25 cellular contexts compared by ENCODE assay signal in genomic region chr11:97684486-97685439, GRCh38.
A peak's percentile ranks its signal among the peaks of the same experiment; 100 is the strongest.
DNase-seq lines count a peak whose midpoint lies in the region; ATAC-seq, FAIRE-seq and TF ChIP-seq lines count a peak whose summit lies in the region.
"Had no signal": no experiment of that assay in that cellular context is flagged by ENCODE, and none has a peak within 500 bp of the region (broad histone marks: within the 10 kb centered on the region; RNA-seq: fewer than 3 reads in every experiment).

No MANE protein-coding gene starts in this region.

- H3K23ac ChIP-seq in H1 (ENCODE audit: insufficient read length): no peak overlapping the region

- no peaks in the 10 kb centered on the region for H3K9me2 ChIP-seq in MM.1S (replicated peaks; ENCODE audit: insufficient read depth, low read length)
- H3K9me2 ChIP-seq: SK-N-SH had no signal

- no peak overlapping the region for H2BK12ac ChIP-seq in H1 (ENCODE audit: low read depth, low read length)

- no peak overlapping the region for H3K27ac Mint-ChIP-seq in natural killer cell treated with Interleukin-12 subunit alpha and Interleukin-12 subunit beta and Interleukin-15 and Interleukin-18, amount 100 ng/mL, for 72 hours
- H3K27ac Mint-ChIP-seq: CD4-positive, alpha-beta T cell had no signal

- no peaks in the 10 kb centered on the region for H3K4me1 Mint-ChIP-seq in natural killer cell treated with Interleukin-12 subunit alpha and Interleukin-12 subunit beta and Interleukin-15 and Interleukin-18, amount 100 ng/mL, for 72 hours (ENCODE audit: low read depth in 2 of 2)

- H3K4me3 ChIP-seq in BE2C (ENCODE audit: low read depth, low read length): no peak overlapping the region
- H3K4me3 ChIP-seq in MM.1S (ENCODE audit: low read length): no peak overlapping the region
- no peak overlapping the region for H3K4me3 ChIP-seq in H1 (ENCODE audit: extremely low read depth in 1 of 4, insufficient read depth in 2 of 4, low read depth in 3 of 4, low read length in 4 of 4)
- no peak overlapping the region for H3K4me3 ChIP-seq in right cardiac atrium (ENCODE audit: low read length)
- H3K4me3 ChIP-seq in kidney (ENCODE audit: low read length in 2 of 2): no peak overlapping the region
- H3K4me3 ChIP-seq: A549, BLaER1, GM23338, PC-9 had no signal

- H3K27me3 ChIP-seq in BE2C (no peaks in the 10 kb centered on the region), MM.1S (replicated peaks; ENCODE audit: insufficient read depth, low read length) (no peaks in the 10 kb centered on the region), H1 (replicated peaks in 1 of 4; ENCODE audit: control insufficient read depth in 3 of 4, extremely low read depth in 1 of 4, insufficient read depth in 3 of 4, low read length in 3 of 4) (no peaks in the 10 kb centered on the region), right cardiac atrium (ENCODE audit: control insufficient read depth, insufficient read depth) (no peaks in the 10 kb centered on the region)
- H3K27me3 ChIP-seq: BLaER1 had no signal

- no peak for TF ChIP-seq RAD21 in H1 (IDR thresholded peaks at IDR 0.05 in 1 of 2, conservative IDR thresholded peaks at IDR 0.05 in 1 of 2; ENCODE audit: low read depth in 2 of 2, low read length in 2 of 2)

- no peaks in the 10 kb centered on the region for H3K27me3 Mint-ChIP-seq in natural killer cell treated with Interleukin-12 subunit alpha and Interleukin-12 subunit beta and Interleukin-15 and Interleukin-18, amount 100 ng/mL, for 72 hours
- H3K27me3 Mint-ChIP-seq: CD4-positive, alpha-beta T cell had no signal

- ATAC-seq in right cardiac atrium (peak; percentile 31 to 50), HG03432 (IDR thresholded peaks at IDR 0.05; ENCODE audit: unreplicated experiment) (no peak)
- ATAC-seq in natural killer cell treated with Interleukin-12 subunit alpha and Interleukin-12 subunit beta and Interleukin-15 and Interleukin-18, amount 100 ng/mL, for 72 hours: no peak
- ATAC-seq: A549 had no signal

- H3K4ac ChIP-seq in H1 (replicated peaks; ENCODE audit: insufficient read length, low read depth, low read length): no peak overlapping the region

- H3K56ac ChIP-seq in H1 (replicated peaks; ENCODE audit: insufficient read length, low read depth, low read length): no peak overlapping the region

- POLR2A ChIA-PET in H1 (lab: Charles Lee; ENCODE audit: partially characterized antibody): no interaction called here

- FAIRE-seq in H1 (lab: Jason Lieb, UNC): no peak
- no peak for FAIRE-seq in kidney (lab: Jason Lieb, UNC)
- FAIRE-seq: A549, GM18507 had no signal

- no peak overlapping the region for H2BK15ac ChIP-seq in H1 (ENCODE audit: low read length)

- H4K91ac ChIP-seq in H1 (replicated peaks; ENCODE audit: insufficient read length, low read length): peak overlapping the region; percentile 6

- peaks cover 15% of the 10 kb centered on the region for H3K9me3 Mint-ChIP-seq in natural killer cell treated with Interleukin-12 subunit alpha and Interleukin-12 subunit beta and Interleukin-15 and Interleukin-18, amount 100 ng/mL, for 72 hours
- H3K9me3 Mint-ChIP-seq: GM23338 had no signal

- 0 out of 2 replicates have a peak, but pooled peaks have one; percentile 7 for TF ChIP-seq CTCF in BE2C (IDR thresholded peaks at IDR 0.05; ENCODE audit: low read depth, low read length)
- no peak for TF ChIP-seq CTCF in MM.1S (IDR thresholded peaks at IDR 0.05; ENCODE audit: low read length)
- TF ChIP-seq CTCF in H1 (IDR thresholded peaks at IDR 0.05; ENCODE audit: control extremely low read depth in 1 of 3, insufficient read depth in 1 of 3, low read depth in 1 of 3, low read length in 3 of 3): no peak
- no peak for TF ChIP-seq CTCF in kidney (IDR thresholded peaks at IDR 0.05; ENCODE audit: borderline replicate concordance, extremely low read depth, insufficient read depth)

- peaks cover 3% of the 10 kb centered on the region; the same call in 1 of the 2 replicates for H3F3A ChIP-seq in MM.1S (ENCODE audit: insufficient read depth, low read length)

- no peak overlapping the region for H3K18ac ChIP-seq in H1 (ENCODE audit: extremely low read depth, low read length)

- no peaks in the 10 kb centered on the region for H3K23me2 ChIP-seq in H1 (ENCODE audit: low read depth, low read length)

- no peak overlapping the region for H3K4me3 Mint-ChIP-seq in natural killer cell treated with Interleukin-12 subunit alpha and Interleukin-12 subunit beta and Interleukin-15 and Interleukin-18, amount 100 ng/mL, for 72 hours
- H3K4me3 Mint-ChIP-seq: CD4-positive, alpha-beta T cell; GM23338 had no signal

- no peak overlapping the region for H4K8ac ChIP-seq in H1 (ENCODE audit: extremely low read depth, insufficient read depth, low read length)

- no peak for TF ChIP-seq POLR2A in H1 (IDR thresholded peaks at IDR 0.05; ENCODE audit: control extremely low read depth in 1 of 2, low read depth in 2 of 2, low read length in 2 of 2)

- H3K36me3 ChIP-seq in BE2C (no peaks in the 10 kb centered on the region), MM.1S (replicated peaks; ENCODE audit: insufficient read depth, low read length) (no peaks in the 10 kb centered on the region), H1 (ENCODE audit: control insufficient read depth in 2 of 4, insufficient read depth in 4 of 4, low read length in 3 of 4) (no peaks in the 10 kb centered on the region), kidney (ENCODE audit: control insufficient read depth in 1 of 2, insufficient read depth in 2 of 2, low read length in 2 of 2) (no peaks in the 10 kb centered on the region)
- H3K36me3 ChIP-seq: BLaER1 had no signal

- DNase-seq in BE2C (peak; percentile 54), MM.1S (no peak), H1 (ENCODE audit: low read depth in 1 of 2, low spot score in 2 of 2) (no peak), right cardiac atrium (peak in 2 of 3 donors; percentile 10 to 34), kidney (no peak), COLO668 (lab: John Stamatoyannopoulos, UW; ENCODE audit: unreplicated experiment) (no peak)
- DNase-seq in natural killer cell treated with Interleukin-12 subunit alpha and Interleukin-12 subunit beta and Interleukin-15 and Interleukin-18, amount 100 ng/mL, for 72 hours (ENCODE audit: low spot score): no peak
- DNase-seq: CD4-positive, alpha-beta T cell; DMS 273 treated with DMSO at 0.1 percent for 48 hours; DND-41; HCEC 1CT; IMR-90; NCI-H1417 treated with DMSO at 0.1 percent for 48 hours; NCI-H187; NCI-H510A; RPMI8226; SIG-M5; SK-N-SH had no signal

- no peak overlapping the region for H3K4me2 ChIP-seq in MM.1S (ENCODE audit: low read depth, low read length)
- H3K4me2 ChIP-seq in H1 (ENCODE audit: insufficient read depth in 1 of 2, low read depth in 2 of 2, low read length in 2 of 2): no peak overlapping the region
- H3K4me2 ChIP-seq: A549, BLaER1, GM23338, PC-9, SK-N-SH had no signal

- no peak overlapping the region for H2BK120ac ChIP-seq in H1 (replicated peaks; ENCODE audit: low read depth, low read length)

- no peaks in the 10 kb centered on the region for H3K79me2 ChIP-seq in MM.1S (ENCODE audit: low read length)
- no peaks in the 10 kb centered on the region for H3K79me2 ChIP-seq in H1 (ENCODE audit: control insufficient read depth in 1 of 2, insufficient read depth in 2 of 2, low read length in 2 of 2)

- no peak overlapping the region for H2BK5ac ChIP-seq in H1 (ENCODE audit: low read depth, low read length)

- CTCF ChIA-PET in H1 (lab: Charles Lee; ENCODE audit: partially characterized antibody): interaction anchor here (0.7 to 2.7 kb wide), 3 partner anchors 17 to 409 kb away, joined by 3 to 5 read pairs (median 4); no protein-coding TSS in a partner anchor

- H3K9me3 ChIP-seq in BE2C (no peaks in the 10 kb centered on the region), MM.1S (replicated peaks; ENCODE audit: insufficient read depth, low read length) (no peaks in the 10 kb centered on the region), H1 (ENCODE audit: insufficient read depth in 2 of 2, low read depth in 1 of 2, low read length in 1 of 2) (no peaks in the 10 kb centered on the region), right cardiac atrium (ENCODE audit: control insufficient read depth, low read length) (peaks cover 2% of the 10 kb centered on the region), kidney (ENCODE audit: control insufficient read depth in 1 of 2, low read length in 2 of 2) (no peaks in the 10 kb centered on the region)
- H3K9me3 ChIP-seq: A549, BLaER1, Caco-2, SK-N-SH had no signal

- peaks cover 20% of the 10 kb centered on the region for H3K36me3 Mint-ChIP-seq in natural killer cell treated with Interleukin-12 subunit alpha and Interleukin-12 subunit beta and Interleukin-15 and Interleukin-18, amount 100 ng/mL, for 72 hours

- H2AFZ ChIP-seq in MM.1S (ENCODE audit: low read length) (0 out of 2 replicates have a peak overlapping the region, but pooled peaks have one; percentile 39), H1 (ENCODE audit: low read length) (peak overlapping the region; percentile 97; the same call in 1 of the 2 replicates)
- H2AFZ ChIP-seq: PC-9 had no signal

- H4K5ac ChIP-seq in H1 (ENCODE audit: insufficient read length, low read depth, low read length): no peak overlapping the region

- no peak overlapping the region for H2AK5ac ChIP-seq in H1 (ENCODE audit: low read depth, low read length)

- H3K4me1 ChIP-seq in BE2C (peaks cover 24% of the 10 kb centered on the region), MM.1S (ENCODE audit: low read length) (peaks cover 9% of the 10 kb centered on the region), H1 (replicated peaks in 1 of 4; ENCODE audit: control insufficient read depth in 3 of 4, insufficient read depth in 4 of 4, low read length in 3 of 4) (no peaks in the 10 kb centered on the region; a peak in 2 of 7 replicates), right cardiac atrium (ENCODE audit: control insufficient read depth, insufficient read depth, low read length) (no peaks in the 10 kb centered on the region), kidney (ENCODE audit: control insufficient read depth in 1 of 2, insufficient read depth in 1 of 2, low read depth in 1 of 2, low read length in 2 of 2) (no peaks in the 10 kb centered on the region)
- H3K4me1 ChIP-seq: A549, BLaER1, Caco-2 had no signal

- H2BK20ac ChIP-seq in H1 (ENCODE audit: low read length): no peak overlapping the region

- TF ChIP-seq EP300 in H1 (IDR thresholded peaks at IDR 0.05; ENCODE audit: borderline replicate concordance in 1 of 2, low read depth in 2 of 2, low read length in 2 of 2): no peak

- WGBS in H1 (ENCODE audit: extremely low coverage in 1 of 2, insufficient coverage in 1 of 2, insufficient read length in 1 of 2, insufficient replicate concordance in 2 of 2, low coverage in 1 of 2, low lambda C conversion rate in 2 of 2, missing lambda C conversion rate in 1 of 2), 2 experiments: 72% methylated on average over 5 of the region's 5 CpGs; no CpG with 5 or more reads in 1 of the 2 experiments
- whole genome bisulfite sequencing in right cardiac atrium: 44% methylated on average over 5 of the region's 5 CpGs

- H3K79me1 ChIP-seq in H1 (ENCODE audit: low read depth, low read length): no peaks in the 10 kb centered on the region

- no peaks in the 10 kb centered on the region for H4K20me1 ChIP-seq in MM.1S (ENCODE audit: insufficient read depth, low read length)
- no peaks in the 10 kb centered on the region for H4K20me1 ChIP-seq in H1 (replicated peaks in 1 of 2; ENCODE audit: control insufficient read depth in 1 of 2, insufficient read depth in 2 of 2, low read length in 2 of 2)
- H4K20me1 ChIP-seq: BLaER1 had no signal

- H3K14ac ChIP-seq in H1 (ENCODE audit: insufficient read length): no peak overlapping the region

- intact Hi-C loops in right cardiac atrium (cut with DNase I) (no loop called here), kidney (cut with DNase I) (no loop called here)

- H3K27ac ChIP-seq in MM.1S (ENCODE audit: low read length) (no peak overlapping the region), H1 (ENCODE audit: low read depth, low read length) (no peak overlapping the region), right cardiac atrium (ENCODE audit: low read length) (no peak overlapping the region), kidney (ENCODE audit: low read depth in 2 of 2, low read length in 2 of 2) (no peak overlapping the region)
- H3K27ac ChIP-seq: A549, BLaER1, PC-9 had no signal

- H3K9ac ChIP-seq in MM.1S (ENCODE audit: low read length) (no peak overlapping the region), H1 (replicated peaks in 1 of 4; ENCODE audit: extremely low read depth in 1 of 4, low read depth in 3 of 4, low read length in 3 of 4) (no peak overlapping the region), kidney (ENCODE audit: low read length in 2 of 2) (no peak overlapping the region)
- H3K9ac ChIP-seq: BLaER1, SK-N-SH had no signal

Comparison
In these comparisons a context has a peak if more than half of its experiments do, and no peak if none do; other contexts are left out.
1. DNase-seq: peak in BE2C (single experiment) and right cardiac atrium (2 of 3); none in MM.1S (single experiment), H1 (0 of 2), kidney (single experiment), natural killer cell treated with Interleukin-12 subunit alpha and Interleukin-12 subunit beta and Interleukin-15 and Interleukin-18, amount 100 ng/mL, for 72 hours (single experiment) and COLO668 (single experiment).
2. ATAC-seq: peak in right cardiac atrium (2 of 2); none in HG03432 (single experiment) and natural killer cell treated with Interleukin-12 subunit alpha and Interleukin-12 subunit beta and Interleukin-15 and Interleukin-18, amount 100 ng/mL, for 72 hours (0 of 2).